ENCODE assay signal across 8 cellular contexts in the genomic region with DNA sequence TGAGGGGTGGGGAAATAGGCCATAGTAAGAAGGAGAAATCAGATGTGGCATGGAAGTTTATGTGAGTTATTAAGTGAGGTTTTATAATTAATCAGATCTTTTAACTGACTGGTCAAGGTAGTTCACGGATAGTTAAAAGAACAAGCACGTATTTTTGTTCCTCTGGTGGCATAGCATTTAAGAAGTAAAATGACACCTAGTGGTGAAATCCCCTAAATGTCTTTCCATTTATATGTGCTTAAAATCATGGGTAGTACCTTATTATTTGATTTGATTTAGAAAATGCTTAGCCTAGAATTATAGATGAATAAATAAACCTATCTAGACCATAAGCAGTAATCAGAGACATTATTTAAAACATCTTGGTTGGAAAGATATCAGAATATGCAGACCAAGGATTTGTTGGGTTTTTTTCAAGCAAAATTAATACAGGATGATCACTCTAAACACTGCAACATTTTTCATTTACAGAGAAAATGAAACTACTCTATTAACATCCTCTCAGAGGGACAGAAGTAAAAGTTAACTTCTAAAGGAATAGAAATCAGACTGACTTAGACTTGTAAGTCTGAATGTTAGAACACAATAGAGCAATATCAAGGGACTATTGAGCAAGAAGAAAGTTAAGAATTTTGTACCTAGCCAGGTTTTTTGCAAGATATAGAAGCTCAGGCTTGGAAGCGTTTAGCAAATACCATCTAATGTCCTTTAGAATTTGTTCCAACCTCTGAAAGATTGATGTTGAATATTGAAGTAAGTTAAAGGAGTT.
DNase-seq lines count a peak whose midpoint lies in the region; ATAC-seq, FAIRE-seq and TF ChIP-seq lines count a peak whose summit lies in the region.

No MANE protein-coding gene starts in this region.

- BruUV-seq in Calu3 (replicated peaks; lab: Mats Ljungman, UMichigan), result no TSS peak

- H3K4me1 Mint-ChIP-seq in astrocyte (ENCODE audit: low read depth, unreplicated experiment) (peaks cover 14% of the 10 kb centered on the region), Calu3 (ENCODE audit: low read depth, unreplicated experiment) (peaks cover 10% of the 10 kb centered on the region)

- H3K27me3 Mint-ChIP-seq in astrocyte (ENCODE audit: low read depth, unreplicated experiment) (no peaks in the 10 kb centered on the region), Calu3 (ENCODE audit: unreplicated experiment) (no peaks in the 10 kb centered on the region)

- H3K36me3 Mint-ChIP-seq in astrocyte (ENCODE audit: low read depth, unreplicated experiment) (peaks cover 2% of the 10 kb centered on the region), Calu3 (ENCODE audit: insufficient read depth, unreplicated experiment) (no peaks in the 10 kb centered on the region)

- H3K9me3 ChIP-seq in astrocyte (ENCODE audit: insufficient read depth, low read depth, low read length), result no peaks in the 10 kb centered on the region
- no peaks in the 10 kb centered on the region for H3K9me3 ChIP-seq in tibial artery

- FAIRE-seq in astrocyte (lab: Jason Lieb, UNC), result peak; percentile 93

- no peaks in the 10 kb centered on the region for H4K20me1 ChIP-seq in astrocyte (ENCODE audit: insufficient read depth, low read length)

- H3K79me2 ChIP-seq in astrocyte (ENCODE audit: insufficient read depth, low read length), result no peaks in the 10 kb centered on the region

- H3K27me3 ChIP-seq in astrocyte (ENCODE audit: insufficient read depth, low read length) (no peaks in the 10 kb centered on the region), tibial artery (no peaks in the 10 kb centered on the region)

- CTCF ChIA-PET in Calu3 (lab: Charles Lee), result interaction anchor here (0.7 kb wide), 1 partner anchor 1035 kb away, joined by 3 read pairs; no protein-coding TSS in a partner anchor

- H3K9ac ChIP-seq in astrocyte (ENCODE audit: low read length), result no peak overlapping the region

- H3K4me3 Mint-ChIP-seq in astrocyte (ENCODE audit: unreplicated experiment) (no peak overlapping the region), Calu3 (ENCODE audit: low read depth, unreplicated experiment) (no peak overlapping the region)

- peak; percentile 13 for DNase-seq in NCI-H2227 (lab: John Stamatoyannopoulos, UW; ENCODE audit: unreplicated experiment)
- no peak for DNase-seq in NCI-H2227 treated with DMSO at 0.1 percent for 48 hours (lab: John Stamatoyannopoulos, UW)
- peak; percentile 13 for DNase-seq in NCI-H1105 (lab: John Stamatoyannopoulos, UW)
- peak; percentile 50 for DNase-seq in astrocyte (ENCODE audit: low read depth)
- DNase-seq in iris pigment epithelial cell (ENCODE audit: low read depth), result peak; percentile 71
- DNase-seq in tibial artery, result no peak
- DNase-seq in Calu3, result no peak

- peak; percentile 47 for TF ChIP-seq CTCF in astrocyte (IDR thresholded peaks at IDR 0.05; ENCODE audit: insufficient read depth, low read depth, low read length)
- peak; percentile 49 to 63 for TF ChIP-seq CTCF in tibial artery (IDR thresholded peaks at IDR 0.05)
- no peak for TF ChIP-seq CTCF in Calu3 (IDR thresholded peaks at IDR 0.05; ENCODE audit: unreplicated experiment)

- no peak overlapping the region for H3K4me3 ChIP-seq in astrocyte (ENCODE audit: insufficient read depth, low read depth, low read length)
- no peak overlapping the region for H3K4me3 ChIP-seq in tibial artery

- intact Hi-C loops in tibial artery (cut with DNase I; ENCODE audit: low total_unique reads), result loop anchor here (2.0 kb wide), 1 partner anchor 428 kb away; no protein-coding TSS in a partner anchor
- intact Hi-C loops in Calu3 (cut with micrococcal nuclease; ENCODE audit: unreplicated experiment), result loop anchor here (2.0 to 5.0 kb wide), 2 partner anchors 428 to 1243 kb away; no protein-coding TSS in a partner anchor

- H3K9me3 Mint-ChIP-seq in astrocyte (ENCODE audit: unreplicated experiment) (no peaks in the 10 kb centered on the region), Calu3 (ENCODE audit: low read depth, unreplicated experiment) (no peaks in the 10 kb centered on the region)

- peak; percentile 77 for ATAC-seq in GM21737 (IDR thresholded peaks at IDR 0.05; ENCODE audit: unreplicated experiment)

- peaks cover 8% of the 10 kb centered on the region for H3K4me1 ChIP-seq in astrocyte (ENCODE audit: insufficient read depth, low read length)
- H3K4me1 ChIP-seq in tibial artery, result peaks cover 0 to 15% (median 0%) of the 10 kb centered on the region in 4 donors

- H3K36me3 ChIP-seq in astrocyte (ENCODE audit: insufficient read depth, low read length), result no peaks in the 10 kb centered on the region
- peaks cover 0 to 9% (median 1%) of the 10 kb centered on the region in 3 donors for H3K36me3 ChIP-seq in tibial artery

- no peak overlapping the region for H3K27ac ChIP-seq in astrocyte (ENCODE audit: low read depth, low read length)
- H3K27ac ChIP-seq in tibial artery, result peak overlapping the region in 1 of 2 donors; percentile 6

- no peak overlapping the region for H3K4me2 ChIP-seq in astrocyte (ENCODE audit: low read length)

- H3K27ac Mint-ChIP-seq in astrocyte (ENCODE audit: unreplicated experiment) (no peak overlapping the region), Calu3 (ENCODE audit: unreplicated experiment) (no peak overlapping the region)

- H2AFZ ChIP-seq in astrocyte (ENCODE audit: low read depth, low read length), result no peak overlapping the region

Comparison
In these comparisons a context has a peak if more than half of its experiments do, and no peak if none do; other contexts are left out.
1. DNase-seq: peak in NCI-H2227 (single experiment), NCI-H1105 (single experiment), astrocyte (single experiment) and iris pigment epithelial cell (single experiment); none in NCI-H2227 treated with DMSO at 0.1 percent for 48 hours (single experiment), tibial artery (0 of 2) and Calu3 (single experiment).